9 cellular contexts compared by ENCODE assay signal in genomic region chr17:42660692-42661345, GRCh38. TPM values are rescaled to one million over a fixed set of nuclear protein-coding genes. Genes with fewer than 3 reads are reported as not detected.
DNase-seq lines count a peak whose midpoint lies in the region; ATAC-seq and TF ChIP-seq lines count a peak whose summit lies in the region.
"Had no signal": no experiment of that assay in that cellular context is flagged by ENCODE, and none has a peak within 500 bp of the region (broad histone marks: within the 10 kb centered on the region; RNA-seq: fewer than 3 reads in every experiment).

No MANE protein-coding gene starts in this region.

- H3K36me3 Mint-ChIP-seq in activated CD4-positive, alpha-beta T cell treated with anti-CD3 and anti-CD28 coated beads, Interleukin-2, amount 10 ng/mL, durations not matched to agents 7 days and 5 days (ENCODE audit: low read depth) = no peaks in the 10 kb centered on the region

- CTCF ChIA-PET in activated CD4-positive, alpha-beta T cell treated with anti-CD3 and anti-CD28 coated beads, Interleukin-2, amount 10 ng/mL, durations not matched to agents 7 days and 5 days (lab: Charles Lee) = interaction anchor here (1.2 to 1.4 kb wide), 2 partner anchors 11 to 15 kb away, joined by 3 read pairs; no protein-coding TSS in a partner anchor

- H3K27me3 Mint-ChIP-seq in activated CD4-positive, alpha-beta T cell treated with anti-CD3 and anti-CD28 coated beads, Interleukin-2, amount 10 ng/mL, durations not matched to agents 7 days and 5 days = peaks cover 1% of the 10 kb centered on the region

- POLR2A ChIA-PET in activated CD4-positive, alpha-beta T cell treated with anti-CD3 and anti-CD28 coated beads, Interleukin-2, amount 10 ng/mL, durations not matched to agents 7 days and 5 days (lab: Charles Lee) = interaction anchor here (0.6 kb wide), 1 partner anchor 15 kb away, joined by 3 read pairs; no protein-coding TSS in a partner anchor

- H3K4me1 Mint-ChIP-seq in activated CD4-positive, alpha-beta T cell treated with anti-CD3 and anti-CD28 coated beads, Interleukin-2, amount 10 ng/mL, durations not matched to agents 7 days and 5 days = peaks cover 24% of the 10 kb centered on the region

- H3K4me3 Mint-ChIP-seq in activated CD4-positive, alpha-beta T cell treated with anti-CD3 and anti-CD28 coated beads, Interleukin-2, amount 10 ng/mL, durations not matched to agents 7 days and 5 days = no peak overlapping the region

- ATAC-seq in SK-N-SH treated with all-trans-retinoic acid at 6 μM for 48 hours = peak; percentile 69
- no peak for ATAC-seq in HG03025 (IDR thresholded peaks at IDR 0.05; ENCODE audit: low FRiP score, unreplicated experiment)
- ATAC-seq in GM21381 (IDR thresholded peaks at IDR 0.05; ENCODE audit: unreplicated experiment) = no peak
- ATAC-seq in HG03520 (IDR thresholded peaks at IDR 0.05; ENCODE audit: unreplicated experiment) = no peak

- peak overlapping the region in 1 of 2 donors; percentile 34 for H3K4me3 ChIP-seq in foreskin fibroblast (ENCODE audit: low read depth in 1 of 2, low read length in 2 of 2)

- no peak for TF ChIP-seq CTCF in foreskin fibroblast (IDR thresholded peaks at IDR 0.05; ENCODE audit: low read depth, low read length)

- H3K27ac Mint-ChIP-seq in activated CD4-positive, alpha-beta T cell treated with anti-CD3 and anti-CD28 coated beads, Interleukin-2, amount 10 ng/mL, durations not matched to agents 7 days and 5 days = no peak overlapping the region

- peaks cover 6% of the 10 kb centered on the region for H3K9me3 Mint-ChIP-seq in activated CD4-positive, alpha-beta T cell treated with anti-CD3 and anti-CD28 coated beads, Interleukin-2, amount 10 ng/mL, durations not matched to agents 7 days and 5 days

- DNase-seq in H4 (ENCODE audit: low spot score) = peak; percentile 39
- DNase-seq in foreskin fibroblast = peak; percentile 74 to 87
- peak; percentile 56 for DNase-seq in stromal cell of bone marrow (ENCODE audit: low read depth)
- DNase-seq in activated CD4-positive, alpha-beta T cell treated with anti-CD3 and anti-CD28 coated beads, Interleukin-2, amount 10 ng/mL, durations not matched to agents 7 days and 5 days = no peak
- DNase-seq: SJCRH30 had no signal

TF ChIP-seq in SK-N-SH treated with all-trans-retinoic acid at 6 μM for 48 hours, 23 proteins besides CTCF, POLR2A, EP300 and RAD21:
- TF ChIP-seq CSDC2 (CRISPR knock-in tag; IDR thresholded peaks at IDR 0.05) = no peak
- TF ChIP-seq ESRRG (CRISPR knock-in tag; IDR thresholded peaks at IDR 0.05) = no peak
- TF ChIP-seq SNAI2 (CRISPR knock-in tag; IDR thresholded peaks at IDR 0.05) = no peak
- no peak for TF ChIP-seq BACH2 (CRISPR knock-in tag; IDR thresholded peaks at IDR 0.05; ENCODE audit: borderline replicate concordance)
- TF ChIP-seq, protein P1, sequence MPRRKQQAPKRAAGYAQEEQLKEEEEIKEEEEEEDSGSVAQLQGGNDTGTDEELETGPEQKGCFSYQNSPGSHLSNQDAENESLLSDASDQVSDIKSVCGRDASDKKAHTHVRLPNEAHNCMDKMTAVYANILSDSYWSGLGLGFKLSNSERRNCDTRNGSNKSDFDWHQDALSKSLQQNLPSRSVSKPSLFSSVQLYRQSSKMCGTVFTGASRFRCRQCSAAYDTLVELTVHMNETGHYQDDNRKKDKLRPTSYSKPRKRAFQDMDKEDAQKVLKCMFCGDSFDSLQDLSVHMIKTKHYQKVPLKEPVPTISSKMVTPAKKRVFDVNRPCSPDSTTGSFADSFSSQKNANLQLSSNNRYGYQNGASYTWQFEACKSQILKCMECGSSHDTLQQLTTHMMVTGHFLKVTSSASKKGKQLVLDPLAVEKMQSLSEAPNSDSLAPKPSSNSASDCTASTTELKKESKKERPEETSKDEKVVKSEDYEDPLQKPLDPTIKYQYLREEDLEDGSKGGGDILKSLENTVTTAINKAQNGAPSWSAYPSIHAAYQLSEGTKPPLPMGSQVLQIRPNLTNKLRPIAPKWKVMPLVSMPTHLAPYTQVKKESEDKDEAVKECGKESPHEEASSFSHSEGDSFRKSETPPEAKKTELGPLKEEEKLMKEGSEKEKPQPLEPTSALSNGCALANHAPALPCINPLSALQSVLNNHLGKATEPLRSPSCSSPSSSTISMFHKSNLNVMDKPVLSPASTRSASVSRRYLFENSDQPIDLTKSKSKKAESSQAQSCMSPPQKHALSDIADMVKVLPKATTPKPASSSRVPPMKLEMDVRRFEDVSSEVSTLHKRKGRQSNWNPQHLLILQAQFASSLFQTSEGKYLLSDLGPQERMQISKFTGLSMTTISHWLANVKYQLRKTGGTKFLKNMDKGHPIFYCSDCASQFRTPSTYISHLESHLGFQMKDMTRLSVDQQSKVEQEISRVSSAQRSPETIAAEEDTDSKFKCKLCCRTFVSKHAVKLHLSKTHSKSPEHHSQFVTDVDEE (CRISPR knock-in tag; IDR thresholded peaks at IDR 0.05) = no peak
- no peak for TF ChIP-seq RARB (CRISPR knock-in tag; IDR thresholded peaks at IDR 0.05)
- TF ChIP-seq ZFP3 (CRISPR knock-in tag; IDR thresholded peaks at IDR 0.05) = no peak
- TF ChIP-seq, protein P2, sequence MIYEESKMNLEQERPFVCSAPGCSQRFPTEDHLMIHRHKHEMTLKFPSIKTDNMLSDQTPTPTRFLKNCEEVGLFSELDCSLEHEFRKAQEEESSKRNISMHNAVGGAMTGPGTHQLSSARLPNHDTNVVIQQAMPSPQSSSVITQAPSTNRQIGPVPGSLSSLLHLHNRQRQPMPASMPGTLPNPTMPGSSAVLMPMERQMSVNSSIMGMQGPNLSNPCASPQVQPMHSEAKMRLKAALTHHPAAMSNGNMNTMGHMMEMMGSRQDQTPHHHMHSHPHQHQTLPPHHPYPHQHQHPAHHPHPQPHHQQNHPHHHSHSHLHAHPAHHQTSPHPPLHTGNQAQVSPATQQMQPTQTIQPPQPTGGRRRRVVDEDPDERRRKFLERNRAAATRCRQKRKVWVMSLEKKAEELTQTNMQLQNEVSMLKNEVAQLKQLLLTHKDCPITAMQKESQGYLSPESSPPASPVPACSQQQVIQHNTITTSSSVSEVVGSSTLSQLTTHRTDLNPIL (CRISPR knock-in tag; IDR thresholded peaks at IDR 0.05; ENCODE audit: low read depth) = no peak
- TF ChIP-seq ZFP30 (CRISPR knock-in tag; IDR thresholded peaks at IDR 0.05) = no peak
- TF ChIP-seq ISL1 (CRISPR knock-in tag; IDR thresholded peaks at IDR 0.05) = no peak; the same call in 1 of the 2 replicates
- TF ChIP-seq ZNF565 (CRISPR knock-in tag; conservative IDR thresholded peaks at IDR 0.05; ENCODE audit: low read depth) = no peak
- TF ChIP-seq OSR1 (CRISPR knock-in tag; IDR thresholded peaks at IDR 0.05) = no peak
- TF ChIP-seq TCF4 (CRISPR knock-in tag; IDR thresholded peaks at IDR 0.05; ENCODE audit: borderline replicate concordance) = no peak

RNA-seq across cellular contexts. Expression of gene TUBG2, which starts 1.7 kb away (rescaled TPM):
- 5.5 and 7.5 TPM in 2 replicates for total RNA-seq in H4 (2014; rRNA removed; shearing (Covaris generic))
- 1 to 10 TPM; 6.7 to 7.2 TPM for total RNA-seq in activated CD4-positive, alpha-beta T cell treated with anti-CD3 and anti-CD28 coated beads, Interleukin-2, amount 10 ng/mL, durations not matched to agents 7 days and 5 days

RNA-seq across cellular contexts. Expression of gene PLEKHH3, which starts 16.0 kb away (rescaled TPM):
- 3.3 and 5.9 TPM in 2 replicates for total RNA-seq in H4 (2014; rRNA removed; shearing (Covaris generic))
- 1 to 10 TPM in 1 of 2 experiments, under 1 TPM in 1; 0.85 to 1.3 TPM for total RNA-seq in activated CD4-positive, alpha-beta T cell treated with anti-CD3 and anti-CD28 coated beads, Interleukin-2, amount 10 ng/mL, durations not matched to agents 7 days and 5 days

RNA-seq across cellular contexts. Expression of gene CCR10, which starts 20.8 kb away (rescaled TPM):
- 0.23 and 0.74 TPM in 2 replicates for total RNA-seq in H4 (2014; rRNA removed; shearing (Covaris generic))
- under 1 TPM; 0.65 to 0.87 TPM for total RNA-seq in activated CD4-positive, alpha-beta T cell treated with anti-CD3 and anti-CD28 coated beads, Interleukin-2, amount 10 ng/mL, durations not matched to agents 7 days and 5 days

RNA-seq across cellular contexts. Expression of gene CNTNAP1, which starts 21.5 kb away (rescaled TPM):
- total RNA-seq in H4 (2014; rRNA removed; shearing (Covaris generic)) = 6.7 and 7.0 TPM in 2 replicates
- 1 to 10 TPM in 1 of 2 experiments, under 1 TPM in 1; 0.81 to 1.0 TPM for total RNA-seq in activated CD4-positive, alpha-beta T cell treated with anti-CD3 and anti-CD28 coated beads, Interleukin-2, amount 10 ng/mL, durations not matched to agents 7 days and 5 days

RNA-seq across cellular contexts. Expression of gene TUBG1, which starts 51.3 kb away (rescaled TPM):
- total RNA-seq in H4 (2014; rRNA removed; shearing (Covaris generic)) = 74.3 and 92.3 TPM in 2 replicates
- total RNA-seq in activated CD4-positive, alpha-beta T cell treated with anti-CD3 and anti-CD28 coated beads, Interleukin-2, amount 10 ng/mL, durations not matched to agents 7 days and 5 days = 10 to 100 TPM; 61.6 TPM
